1 cellular context compared by ENCODE assay signal in genomic region chr4:186234367-186234766, GRCh38.
TF ChIP-seq lines count a peak whose summit lies in the region.

No MANE protein-coding gene starts in this region.

TF ChIP-seq in HepG2, 621 proteins besides CTCF, POLR2A, EP300 and RAD21:
- no peak for TF ChIP-seq ZKSCAN1 (IDR thresholded peaks at IDR 0.05; ENCODE audit: low read length)
- TF ChIP-seq ETV5 (CRISPR knock-in tag; IDR thresholded peaks at IDR 0.05; ENCODE audit: borderline replicate concordance): no peak
- TF ChIP-seq DR1 (CRISPR knock-in tag; IDR thresholded peaks at IDR 0.05): no peak
